In genomic region chr19:2047449-2048103, GRCh38 we compare ENCODE assay signal across 8 cellular contexts. TPM values are rescaled to one million over a fixed set of nuclear protein-coding genes. Genes with fewer than 3 reads are reported as not detected.
DNase-seq lines count a peak whose midpoint lies in the region; ATAC-seq and TF ChIP-seq lines count a peak whose summit lies in the region.

No MANE protein-coding gene starts in this region.

- H3K36me3 Mint-ChIP-seq in activated naive CD8-positive, alpha-beta T cell treated with anti-CD3 and anti-CD28 coated beads, Interleukin-2, amount 10 ng/mL, durations not matched to agents 7 days and 5 days: peaks cover 10% of the 10 kb centered on the region

- peaks cover 32% of the 10 kb centered on the region for H3K4me1 Mint-ChIP-seq in activated naive CD8-positive, alpha-beta T cell treated with anti-CD3 and anti-CD28 coated beads, Interleukin-2, amount 10 ng/mL, durations not matched to agents 7 days and 5 days

- peak overlapping the region; percentile 91 for H3K4me3 Mint-ChIP-seq in activated naive CD8-positive, alpha-beta T cell treated with anti-CD3 and anti-CD28 coated beads, Interleukin-2, amount 10 ng/mL, durations not matched to agents 7 days and 5 days

- H3K27me3 Mint-ChIP-seq in activated naive CD8-positive, alpha-beta T cell treated with anti-CD3 and anti-CD28 coated beads, Interleukin-2, amount 10 ng/mL, durations not matched to agents 7 days and 5 days: no peaks in the 10 kb centered on the region

- intact Hi-C loops in left lung (cut with DNase I): no loop called here

- H3K9me3 Mint-ChIP-seq in activated naive CD8-positive, alpha-beta T cell treated with anti-CD3 and anti-CD28 coated beads, Interleukin-2, amount 10 ng/mL, durations not matched to agents 7 days and 5 days: no peaks in the 10 kb centered on the region

- no peak for TF ChIP-seq CTCF in left lung (IDR thresholded peaks at IDR 0.05)

- peaks cover 0 to 67% of the 10 kb centered on the region in 2 donors for H3K36me3 ChIP-seq in left lung

- peak overlapping the region; percentile 95 to 97 for H3K27ac ChIP-seq in left lung

- no peaks in the 10 kb centered on the region for H3K27me3 ChIP-seq in left lung

- H3K27ac Mint-ChIP-seq in activated naive CD8-positive, alpha-beta T cell treated with anti-CD3 and anti-CD28 coated beads, Interleukin-2, amount 10 ng/mL, durations not matched to agents 7 days and 5 days: peak overlapping the region; percentile 60

- H3K9me3 ChIP-seq in left lung: no peaks in the 10 kb centered on the region

- peaks cover 57 to 86% of the 10 kb centered on the region in 2 donors for H3K4me1 ChIP-seq in left lung

- POLR2A ChIA-PET in activated naive CD8-positive, alpha-beta T cell treated with anti-CD3 and anti-CD28 coated beads, Interleukin-2, amount 10 ng/mL, durations not matched to agents 7 days and 5 days (lab: Charles Lee): interaction anchor here (1.2 to 1.7 kb wide), 2 partner anchors 9 to 150 kb away, joined by 4 to 7 read pairs; no protein-coding TSS in a partner anchor

- peak; percentile 77 for DNase-seq in activated effector memory CD4-positive, alpha-beta T cell treated with anti-CD3 and anti-CD28 coated beads, Interleukin-2, amount 50 U/mL, for 16 hours
- no peak for DNase-seq in activated effector memory CD4-positive, alpha-beta T cell treated with Interleukin-2 at 50 U/mL for 16 hours
- no peak for DNase-seq in activated naive CD8-positive, alpha-beta T cell treated with anti-CD3 and anti-CD28 coated beads, Interleukin-2, amount 10 ng/mL, durations not matched to agents 7 days and 5 days
- DNase-seq in left lung: peak; percentile 76 to 92
- DNase-seq in ureter (ENCODE audit: low spot score): peak; percentile 59
- no peak for DNase-seq in AG20443 (ENCODE audit: low spot score)
- no peak for DNase-seq in NCI-H146 (lab: John Stamatoyannopoulos, UW)

- peak overlapping the region in 1 of 2 donors; percentile 99 for H3K4me3 ChIP-seq in left lung

- ATAC-seq in activated naive CD8-positive, alpha-beta T cell treated with anti-CD3 and anti-CD28 coated beads, Interleukin-2, amount 10 ng/mL, durations not matched to agents 7 days and 5 days (ENCODE audit: low read depth): no peak
- ATAC-seq in left lung (no peak), HG02610 (IDR thresholded peaks at IDR 0.05; ENCODE audit: unreplicated experiment) (no peak)

RNA-seq across cellular contexts. Expression of gene MKNK2, which starts 3.5 kb away (rescaled TPM):
- 100 to 1,000 TPM; 319 to 341 TPM for total RNA-seq in activated naive CD8-positive, alpha-beta T cell treated with anti-CD3 and anti-CD28 coated beads, Interleukin-2, amount 10 ng/mL, durations not matched to agents 7 days and 5 days
- 100 to 1,000 TPM; 238 to 291 TPM for total RNA-seq in left lung
- 151 TPM for total RNA-seq in ureter

RNA-seq across cellular contexts. Expression of gene BTBD2, which starts 32.1 kb away (rescaled TPM):
- 10 to 100 TPM; 55.0 to 61.4 TPM for total RNA-seq in activated naive CD8-positive, alpha-beta T cell treated with anti-CD3 and anti-CD28 coated beads, Interleukin-2, amount 10 ng/mL, durations not matched to agents 7 days and 5 days
- total RNA-seq in left lung (10 to 100 TPM; 63.1 to 63.6 TPM), ureter (102 TPM)

RNA-seq across cellular contexts. Expression of gene MOB3A, which starts 48.5 kb away (rescaled TPM):
- total RNA-seq in activated naive CD8-positive, alpha-beta T cell treated with anti-CD3 and anti-CD28 coated beads, Interleukin-2, amount 10 ng/mL, durations not matched to agents 7 days and 5 days: 100 to 1,000 TPM; 190 to 200 TPM
- 100 to 1,000 TPM in 1 of 2 donors, 10 to 100 TPM in 1; 59.1 to 105 TPM for total RNA-seq in left lung
- 51.0 TPM for total RNA-seq in ureter

RNA-seq across cellular contexts. Expression of gene IZUMO4, which starts 49.1 kb away (rescaled TPM):
- 10 to 100 TPM; 16.0 to 17.7 TPM for total RNA-seq in activated naive CD8-positive, alpha-beta T cell treated with anti-CD3 and anti-CD28 coated beads, Interleukin-2, amount 10 ng/mL, durations not matched to agents 7 days and 5 days
- total RNA-seq in left lung: 1 to 10 TPM; 2.6 to 5.2 TPM
- total RNA-seq in ureter: 5.9 TPM

Comparison
In these comparisons a context has a peak if more than half of its experiments do, and no peak if none do; other contexts are left out.
1. DNase-seq: peak in activated effector memory CD4-positive, alpha-beta T cell treated with anti-CD3 and anti-CD28 coated beads, Interleukin-2, amount 50 U/mL, for 16 hours (single experiment), left lung (2 of 2) and ureter (single experiment); none in activated effector memory CD4-positive, alpha-beta T cell treated with Interleukin-2 at 50 U/mL for 16 hours (single experiment), activated naive CD8-positive, alpha-beta T cell treated with anti-CD3 and anti-CD28 coated beads, Interleukin-2, amount 10 ng/mL, durations not matched to agents 7 days and 5 days (single experiment), AG20443 (single experiment) and NCI-H146 (single experiment).